Comparison of ENCODE assay signal across 8 cellular contexts in genomic region chr7:1532456-1533254, GRCh38. TPM values are rescaled to one million over a fixed set of nuclear protein-coding genes. Genes with fewer than 3 reads are reported as not detected.
DNase-seq lines count a peak whose midpoint lies in the region; ATAC-seq and TF ChIP-seq lines count a peak whose summit lies in the region.

No MANE protein-coding gene starts in this region.

- H3K4me3 Mint-ChIP-seq in activated naive CD8-positive, alpha-beta T cell treated with anti-CD3 and anti-CD28 coated beads for 36 hours = peak overlapping the region; percentile 87

- no peaks in the 10 kb centered on the region for H3K9me3 Mint-ChIP-seq in activated naive CD8-positive, alpha-beta T cell treated with anti-CD3 and anti-CD28 coated beads for 36 hours

- WGBS in prostate gland = 2% methylated on average over 36 of the region's 36 CpGs

- no peaks in the 10 kb centered on the region for H3K9me3 ChIP-seq in cardiac muscle cell (ENCODE audit: low read depth)
- H3K9me3 ChIP-seq in prostate gland = no peaks in the 10 kb centered on the region

- H3K27ac ChIP-seq in cardiac muscle cell = peak overlapping the region; percentile 39
- peak overlapping the region; percentile 99 for H3K27ac ChIP-seq in prostate gland

- ATAC-seq in GM21717 (IDR thresholded peaks at IDR 0.05; ENCODE audit: unreplicated experiment) = no peak

- H3K4me1 Mint-ChIP-seq in activated naive CD8-positive, alpha-beta T cell treated with anti-CD3 and anti-CD28 coated beads for 36 hours = peaks cover 24% of the 10 kb centered on the region

- H3K4me3 ChIP-seq in cardiac muscle cell (no peak overlapping the region), prostate gland (peak overlapping the region; percentile 49 to 68)

- no peaks in the 10 kb centered on the region for H3K27me3 Mint-ChIP-seq in activated naive CD8-positive, alpha-beta T cell treated with anti-CD3 and anti-CD28 coated beads for 36 hours

- TF ChIP-seq CTCF in cardiac muscle cell (IDR thresholded peaks at IDR 0.05; ENCODE audit: low read depth, low read length) (no peak), prostate gland (IDR thresholded peaks at IDR 0.05) (peak in 2 of 4 experiments; percentile 6 to 15)

- H3K27me3 ChIP-seq in cardiac muscle cell (no peaks in the 10 kb centered on the region), prostate gland (replicated peaks; ENCODE audit: insufficient read depth) (no peaks in the 10 kb centered on the region)

- H3K36me3 Mint-ChIP-seq in activated naive CD8-positive, alpha-beta T cell treated with anti-CD3 and anti-CD28 coated beads for 36 hours = peaks cover 8% of the 10 kb centered on the region

- DNase-seq in GM19240 (ENCODE audit: insufficient read length, low spot score) (peak; percentile 63), SIG-M5 (lab: John Stamatoyannopoulos, UW) (peak; percentile 62), cardiac muscle cell (ENCODE audit: low read depth in 1 of 2, low spot score in 1 of 2) (peak in 1 of 2 donors; percentile 86), prostate gland (ENCODE audit: low spot score) (peak; percentile 96), cortex of kidney (lab: John Stamatoyannopoulos, UW) (no peak), HuH-7 (ENCODE audit: low spot score) (no peak)
- peak; percentile 67 for DNase-seq in activated naive CD8-positive, alpha-beta T cell treated with anti-CD3 and anti-CD28 coated beads for 36 hours

- TF ChIP-seq POLR2A in prostate gland (IDR thresholded peaks at IDR 0.05) = peak; percentile 79

- H3K36me3 ChIP-seq in cardiac muscle cell (no peaks in the 10 kb centered on the region), prostate gland (no peaks in the 10 kb centered on the region)

- H3K4me1 ChIP-seq in cardiac muscle cell (ENCODE audit: low read depth) (peaks cover 12% of the 10 kb centered on the region), prostate gland (replicated peaks) (peaks cover 21% of the 10 kb centered on the region)

- intact Hi-C loops in prostate gland (cut with DNase I) = no loop called here

- peak overlapping the region; percentile 90 for H3K27ac Mint-ChIP-seq in activated naive CD8-positive, alpha-beta T cell treated with anti-CD3 and anti-CD28 coated beads for 36 hours

RNA-seq across cellular contexts. Expression of gene MAFK, which starts 2.2 kb away (rescaled TPM):
- 10 to 100 TPM; 39.1 to 43.7 TPM for total RNA-seq in activated naive CD8-positive, alpha-beta T cell treated with anti-CD3 and anti-CD28 coated beads for 36 hours
- 15.6 and 16.2 TPM in 2 replicates for total RNA-seq in cardiac muscle cell
- polyA plus RNA-seq in cardiac muscle cell = 3.1 and 4.2 TPM in 2 replicates
- 10 to 100 TPM; 29.1 to 50.6 TPM for total RNA-seq in prostate gland

RNA-seq across cellular contexts. Expression of gene TMEM184A, which starts 23.4 kb away (rescaled TPM):
- under 1 TPM; 0.14 to 0.22 TPM for total RNA-seq in activated naive CD8-positive, alpha-beta T cell treated with anti-CD3 and anti-CD28 coated beads for 36 hours
- 2.8 and 3.0 TPM in 2 replicates for total RNA-seq in cardiac muscle cell
- polyA plus RNA-seq in cardiac muscle cell = 0.75 and 2.1 TPM in 2 replicates
- 10 to 100 TPM; 15.4 to 59.2 TPM for total RNA-seq in prostate gland

RNA-seq across cellular contexts. Expression of gene INTS1, which starts 28.5 kb away (rescaled TPM):
- total RNA-seq in activated naive CD8-positive, alpha-beta T cell treated with anti-CD3 and anti-CD28 coated beads for 36 hours = 10 to 100 TPM; 88.9 to 94.1 TPM
- total RNA-seq in cardiac muscle cell (83.2 and 132 TPM in 2 replicates), prostate gland (100 to 1,000 TPM in 1 of 2 donors, 10 to 100 TPM in 1; 64.9 to 146 TPM)
- polyA plus RNA-seq in cardiac muscle cell = 54.5 and 80.8 TPM in 2 replicates

RNA-seq across cellular contexts. Expression of gene PSMG3, which starts 37.2 kb away (rescaled TPM):
- total RNA-seq in activated naive CD8-positive, alpha-beta T cell treated with anti-CD3 and anti-CD28 coated beads for 36 hours = 10 to 100 TPM; 55.1 to 57.0 TPM
- total RNA-seq in cardiac muscle cell (32.7 and 38.4 TPM in 2 replicates), prostate gland (10 to 100 TPM; 50.0 to 51.6 TPM)
- polyA plus RNA-seq in cardiac muscle cell = 39.2 and 41.2 TPM in 2 replicates

Comparison
In these comparisons a context has a peak if more than half of its experiments do, and no peak if none do; other contexts are left out.
1. DNase-seq: peak in GM19240 (single experiment), SIG-M5 (single experiment), activated naive CD8-positive, alpha-beta T cell treated with anti-CD3 and anti-CD28 coated beads for 36 hours (single experiment) and prostate gland (single experiment); none in cortex of kidney (single experiment) and HuH-7 (single experiment).